8 cellular contexts compared by ENCODE assay signal in genomic region chr10:84541289-84541637, GRCh38.
DNase-seq lines count a peak whose midpoint lies in the region; ATAC-seq, FAIRE-seq and TF ChIP-seq lines count a peak whose summit lies in the region.

No MANE protein-coding gene starts in this region.

- no peak overlapping the region for H3K23ac ChIP-seq in mesendoderm (ENCODE audit: low read length)

- H3K4me3 Mint-ChIP-seq in CD4-positive, CD25-positive, alpha-beta regulatory T cell: peak overlapping the region; percentile 30 to 63 (median 41)
- peak overlapping the region; percentile 82 for H3K4me3 Mint-ChIP-seq in HFFc6
- peak overlapping the region; percentile 66 for H3K4me3 Mint-ChIP-seq in central memory CD8-positive, alpha-beta T cell

- H3K9me3 ChIP-seq in CD4-positive, CD25-positive, alpha-beta regulatory T cell (ENCODE audit: control insufficient read depth in 2 of 2, low read length in 2 of 2): no peaks in the 10 kb centered on the region

- peaks cover 2% of the 10 kb centered on the region for H3K27me3 ChIP-seq in CD4-positive, CD25-positive, alpha-beta regulatory T cell (ENCODE audit: control insufficient read depth, insufficient read depth, low read length)
- H3K27me3 ChIP-seq in mesendoderm (ENCODE audit: insufficient read depth, low read length, poor library complexity): no peaks in the 10 kb centered on the region

- TF ChIP-seq CTCF in HFFc6 (IDR thresholded peaks at IDR 0.05): no peak

- no peak for ATAC-seq in CD4-positive, CD25-positive, alpha-beta regulatory T cell (ENCODE audit: low read depth in 2 of 2)
- no peak for ATAC-seq in central memory CD8-positive, alpha-beta T cell (replicated peaks; ENCODE audit: extremely low read depth, poor library complexity, severe bottlenecking)
- ATAC-seq in GM21515 (IDR thresholded peaks at IDR 0.05; ENCODE audit: unreplicated experiment): no peak

- no peak overlapping the region for H4K8ac ChIP-seq in mesendoderm (ENCODE audit: low read depth, low read length)

- WGBS in mesendoderm (ENCODE audit: extremely low coverage, insufficient coverage, low lambda C conversion rate): no CpG with 5 or more reads among the region's 6 CpGs

- H3K18ac ChIP-seq in mesendoderm (ENCODE audit: low read length): peak overlapping the region; percentile 60

- H2BK5ac ChIP-seq in mesendoderm (ENCODE audit: low read length): no peak overlapping the region

- no peaks in the 10 kb centered on the region for H3K36me3 ChIP-seq in CD4-positive, CD25-positive, alpha-beta regulatory T cell (ENCODE audit: control insufficient read depth, insufficient read depth, low read length)
- H3K36me3 ChIP-seq in mesendoderm (ENCODE audit: control insufficient read depth, insufficient read depth, low read length): no peaks in the 10 kb centered on the region

- H3K9ac ChIP-seq in mesendoderm (ENCODE audit: low read length): peak overlapping the region; percentile 46

- H2BK120ac ChIP-seq in mesendoderm (ENCODE audit: low read depth, low read length): no peak overlapping the region

- no peak for FAIRE-seq in RCC 7860 (lab: Jason Lieb, UNC)

- H3K79me1 ChIP-seq in mesendoderm (ENCODE audit: low read length): no peaks in the 10 kb centered on the region

- H3K56ac ChIP-seq in mesendoderm (ENCODE audit: low read length): peak overlapping the region; percentile 70

- no peaks in the 10 kb centered on the region for H3K79me2 ChIP-seq in mesendoderm (ENCODE audit: control insufficient read depth, insufficient read depth, low read length)

- peaks cover 18% of the 10 kb centered on the region for H3K27me3 Mint-ChIP-seq in CD4-positive, CD25-positive, alpha-beta regulatory T cell
- H3K27me3 Mint-ChIP-seq in HFFc6 (ENCODE audit: insufficient read depth): peaks cover 8% of the 10 kb centered on the region
- peaks cover 39% of the 10 kb centered on the region for H3K27me3 Mint-ChIP-seq in central memory CD8-positive, alpha-beta T cell

- no peaks in the 10 kb centered on the region for H3K36me3 Mint-ChIP-seq in CD4-positive, CD25-positive, alpha-beta regulatory T cell
- H3K36me3 Mint-ChIP-seq in HFFc6 (ENCODE audit: low read depth): peaks cover 7% of the 10 kb centered on the region; the same call in 1 of the 2 replicates
- peaks cover 2% of the 10 kb centered on the region for H3K36me3 Mint-ChIP-seq in central memory CD8-positive, alpha-beta T cell (ENCODE audit: insufficient read depth)

- peaks cover 10% of the 10 kb centered on the region for H3K4me1 ChIP-seq in CD4-positive, CD25-positive, alpha-beta regulatory T cell (ENCODE audit: control insufficient read depth, insufficient read depth, low read length, poor library complexity, severe bottlenecking)
- H3K4me1 ChIP-seq in mesendoderm (ENCODE audit: control insufficient read depth, low read depth, low read length): peaks cover 10% of the 10 kb centered on the region

- H3K4ac ChIP-seq in mesendoderm (ENCODE audit: low read depth, low read length): no peak overlapping the region

- H3K4me3 ChIP-seq in CD4-positive, CD25-positive, alpha-beta regulatory T cell (ENCODE audit: low read depth, low read length): no peak overlapping the region
- H3K4me3 ChIP-seq in mesendoderm (ENCODE audit: low read length): no peak overlapping the region

- H3K4me1 Mint-ChIP-seq in CD4-positive, CD25-positive, alpha-beta regulatory T cell: peaks cover 0 to 8% (median 3%) of the 10 kb centered on the region in 4 donors
- H3K4me1 Mint-ChIP-seq in HFFc6 (ENCODE audit: low read depth): peaks cover 58% of the 10 kb centered on the region
- peaks cover 12% of the 10 kb centered on the region for H3K4me1 Mint-ChIP-seq in central memory CD8-positive, alpha-beta T cell

- no peak for DNase-seq in CD4-positive, CD25-positive, alpha-beta regulatory T cell
- DNase-seq in HFFc6: no peak
- DNase-seq in central memory CD8-positive, alpha-beta T cell (ENCODE audit: low spot score in 2 of 2): no peak
- DNase-seq in mesendoderm: peak; percentile 93
- DNase-seq in UCSD-AML1 (lab: John Stamatoyannopoulos, UW; ENCODE audit: unreplicated experiment): no peak
- DNase-seq in HCEC 1CT: no peak
- DNase-seq in RCC 7860 (ENCODE audit: low spot score): no peak

- peak overlapping the region; percentile 27 for H3K4me2 ChIP-seq in mesendoderm (ENCODE audit: low read length)

- no peak overlapping the region for H4K5ac ChIP-seq in mesendoderm (ENCODE audit: low read length)

- H3K27ac Mint-ChIP-seq in CD4-positive, CD25-positive, alpha-beta regulatory T cell: no peak overlapping the region
- peak overlapping the region; percentile 96 for H3K27ac Mint-ChIP-seq in HFFc6
- no peak overlapping the region for H3K27ac Mint-ChIP-seq in central memory CD8-positive, alpha-beta T cell (ENCODE audit: low read depth)

- H2AK5ac ChIP-seq in mesendoderm (ENCODE audit: low read length): no peak overlapping the region

- no peak overlapping the region for H2BK15ac ChIP-seq in mesendoderm (replicated peaks; ENCODE audit: low read depth)

- no peaks in the 10 kb centered on the region for H3K9me3 Mint-ChIP-seq in CD4-positive, CD25-positive, alpha-beta regulatory T cell
- H3K9me3 Mint-ChIP-seq in HFFc6: peaks cover 7% of the 10 kb centered on the region
- H3K9me3 Mint-ChIP-seq in central memory CD8-positive, alpha-beta T cell: no peaks in the 10 kb centered on the region

- H3K27ac ChIP-seq in CD4-positive, CD25-positive, alpha-beta regulatory T cell (ENCODE audit: insufficient read depth, low read length, poor library complexity, severe bottlenecking): no peak overlapping the region
- no peak overlapping the region for H3K27ac ChIP-seq in mesendoderm (ENCODE audit: low read depth, low read length)
